ENCODE assay signal across 16 cellular contexts in the genomic region with DNA sequence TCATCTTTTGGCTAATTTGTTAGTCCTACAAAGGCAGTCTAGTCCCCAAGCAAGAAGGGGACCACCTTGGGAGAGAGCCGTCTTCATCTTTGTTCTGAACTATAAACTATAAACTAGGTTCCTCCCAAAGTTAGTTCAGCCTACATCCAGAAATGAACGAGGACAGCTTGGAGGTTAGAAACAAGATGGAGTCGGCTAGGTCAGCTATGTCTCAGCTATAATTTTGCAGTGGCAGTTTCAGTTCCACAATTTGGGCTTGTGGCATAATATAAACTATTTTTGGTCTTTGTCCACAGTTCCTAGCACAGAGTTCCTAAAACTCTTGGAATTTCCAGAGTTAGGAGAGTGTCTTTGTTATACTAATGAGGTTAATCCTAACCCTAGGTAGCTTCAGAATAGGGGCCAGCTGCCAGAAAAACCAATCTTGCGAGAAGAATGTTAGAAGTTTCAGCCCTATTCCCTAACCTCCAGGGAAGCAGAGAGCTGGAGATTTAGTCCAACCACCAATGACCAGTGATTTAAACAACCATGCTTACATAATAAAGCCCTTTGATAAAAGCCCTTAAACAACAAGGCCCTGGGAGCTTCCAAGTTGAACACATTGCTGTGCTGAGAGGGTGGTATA.
DNase-seq lines count a peak whose midpoint lies in the region; ATAC-seq, FAIRE-seq and TF ChIP-seq lines count a peak whose summit lies in the region.
"Had no signal": no experiment of that assay in that cellular context is flagged by ENCODE, and none has a peak within 500 bp of the region (broad histone marks: within the 10 kb centered on the region; RNA-seq: fewer than 3 reads in every experiment).

No MANE protein-coding gene starts in this region.

- H3K36me3 ChIP-seq in HUES64 (ENCODE audit: insufficient read depth, low read length): peaks cover 6% of the 10 kb centered on the region; the same call in 1 of the 2 replicates
- no peaks in the 10 kb centered on the region; a peak in 1 of 8 replicates for H3K36me3 ChIP-seq in H1 (ENCODE audit: control insufficient read depth in 2 of 4, insufficient read depth in 4 of 4, low read length in 3 of 4)
- H3K36me3 ChIP-seq in uterus: no peaks in the 10 kb centered on the region
- no peaks in the 10 kb centered on the region for H3K36me3 ChIP-seq in gastroesophageal sphincter

- no peak overlapping the region for H2AFZ ChIP-seq in H1 (ENCODE audit: low read length)
- H2AFZ ChIP-seq: GM23248 had no signal

- H2AK5ac ChIP-seq in H1 (ENCODE audit: low read depth, low read length): peak overlapping the region; percentile 99

- no peak overlapping the region for H3K4ac ChIP-seq in H1 (replicated peaks; ENCODE audit: insufficient read length, low read depth, low read length)

- no peaks in the 10 kb centered on the region for H4K20me1 ChIP-seq in H1 (replicated peaks in 1 of 2; ENCODE audit: control insufficient read depth in 1 of 2, insufficient read depth in 2 of 2, low read length in 2 of 2)

- no peak overlapping the region for H3K14ac ChIP-seq in H1 (ENCODE audit: insufficient read length)

- TF ChIP-seq EP300 in H1 (IDR thresholded peaks at IDR 0.05; ENCODE audit: borderline replicate concordance in 1 of 2, low read depth in 2 of 2, low read length in 2 of 2) (0 out of 3 replicates have a peak, but pooled peaks of 1 of the 2 experiments have one; percentile 39), gastroesophageal sphincter (IDR thresholded peaks at IDR 0.05) (no peak)

- peak overlapping the region; percentile 94 for H3K27ac ChIP-seq in HUES64 (ENCODE audit: low read depth, low read length)
- peak overlapping the region; percentile 90 for H3K27ac ChIP-seq in H1 (ENCODE audit: low read depth, low read length)
- no peak overlapping the region for H3K27ac ChIP-seq in uterus
- no peak overlapping the region for H3K27ac ChIP-seq in gastroesophageal sphincter
- H3K27ac ChIP-seq: GM23248 had no signal

- H4K91ac ChIP-seq in H1 (replicated peaks; ENCODE audit: insufficient read length, low read length): peak overlapping the region; percentile 99

- CTCF ChIA-PET in H1 (lab: Charles Lee; ENCODE audit: partially characterized antibody): interaction anchor here (0.7 to 2.2 kb wide), 6 partner anchors 10 to 175 kb away, joined by 3 to 4 read pairs (median 3); no protein-coding TSS in a partner anchor

- ATAC-seq in left lobe of liver: peak; percentile 36
- no peak for ATAC-seq in HG02840 (IDR thresholded peaks at IDR 0.05; ENCODE audit: low FRiP score, unreplicated experiment)
- ATAC-seq in gastroesophageal sphincter: no peak
- ATAC-seq: PC-3 had no signal

- H3K18ac ChIP-seq in H1 (ENCODE audit: extremely low read depth, low read length): peak overlapping the region; percentile 100

- no peak for TF ChIP-seq CTCF in H1 (IDR thresholded peaks at IDR 0.05; ENCODE audit: control extremely low read depth in 1 of 3, insufficient read depth in 1 of 3, low read depth in 1 of 3, low read length in 3 of 3)
- no peak for TF ChIP-seq CTCF in uterus (IDR thresholded peaks at IDR 0.05)
- no peak for TF ChIP-seq CTCF in gastroesophageal sphincter (IDR thresholded peaks at IDR 0.05)

- H3K4me1 ChIP-seq in HUES64 (ENCODE audit: insufficient read depth, low read length) (peaks cover 50% of the 10 kb centered on the region), H1 (replicated peaks in 1 of 4; ENCODE audit: control insufficient read depth in 3 of 4, insufficient read depth in 4 of 4, low read length in 3 of 4) (peaks cover 14 to 39% (median 28%) of the 10 kb centered on the region in 4 experiments), uterus (no peaks in the 10 kb centered on the region), gastroesophageal sphincter (no peaks in the 10 kb centered on the region)

- POLR2A ChIA-PET in H1 (lab: Charles Lee; ENCODE audit: partially characterized antibody): interaction anchor here (0.7 to 3.9 kb wide), 16 partner anchors 10 to 318 kb away, joined by 3 to 27 read pairs (median 4); partner anchors contain the start of gene TRIM24

- H2BK12ac ChIP-seq in H1 (ENCODE audit: low read depth, low read length): peak overlapping the region; percentile 70

- intact Hi-C loops in uterus (cut with DNase I; ENCODE audit: low total_unique reads): no loop called here

- peak overlapping the region; percentile 12 to 46; a peak in 2 of 4 replicates for H3K4me2 ChIP-seq in H1 (ENCODE audit: insufficient read depth in 1 of 2, low read depth in 2 of 2, low read length in 2 of 2)

- peak overlapping the region; percentile 99 for H2BK5ac ChIP-seq in H1 (ENCODE audit: low read depth, low read length)

- H2BK20ac ChIP-seq in H1 (ENCODE audit: low read length): peak overlapping the region; percentile 99

- H3K23ac ChIP-seq in H1 (ENCODE audit: insufficient read length): no peak overlapping the region

- H3K4me3 ChIP-seq in HUES64 (ENCODE audit: low read length) (no peak overlapping the region), H1 (ENCODE audit: extremely low read depth in 1 of 4, insufficient read depth in 2 of 4, low read depth in 3 of 4, low read length in 4 of 4) (peak overlapping the region in 1 of 4 experiments; percentile 10; a peak in 1 of 8 replicates), uterus (no peak overlapping the region), gastroesophageal sphincter (no peak overlapping the region)
- H3K4me3 ChIP-seq: GM23248 had no signal

- TF ChIP-seq POLR2A in GM12891 (IDR thresholded peaks at IDR 0.05; ENCODE audit: low read depth, low read length) (no peak), H1 (IDR thresholded peaks at IDR 0.05; ENCODE audit: control extremely low read depth in 1 of 2, low read depth in 2 of 2, low read length in 2 of 2) (0 out of 3 replicates have a peak, but pooled peaks of 1 of the 2 experiments have one; percentile 1), uterus (IDR thresholded peaks at IDR 0.05) (no peak), gastroesophageal sphincter (IDR thresholded peaks at IDR 0.05) (no peak)

- no peak for FAIRE-seq in GM12891 (lab: Jason Lieb, UNC)
- no peak for FAIRE-seq in H1 (lab: Jason Lieb, UNC)

- H3K27me3 ChIP-seq in HUES64 (ENCODE audit: insufficient read depth, low read length) (no peaks in the 10 kb centered on the region), H1 (replicated peaks in 1 of 4; ENCODE audit: control insufficient read depth in 3 of 4, extremely low read depth in 1 of 4, insufficient read depth in 3 of 4, low read length in 3 of 4) (no peaks in the 10 kb centered on the region; a peak in 2 of 7 replicates), uterus (no peaks in the 10 kb centered on the region), gastroesophageal sphincter (no peaks in the 10 kb centered on the region)

- H2BK120ac ChIP-seq in H1 (replicated peaks; ENCODE audit: low read depth, low read length): peak overlapping the region; percentile 84

- H3K23me2 ChIP-seq in H1 (ENCODE audit: low read depth, low read length): no peaks in the 10 kb centered on the region

- H3K9me3 ChIP-seq in HUES64 (ENCODE audit: insufficient read depth, low read depth, low read length): peaks cover 11% of the 10 kb centered on the region
- H3K9me3 ChIP-seq in H1 (ENCODE audit: insufficient read depth in 2 of 2, low read depth in 1 of 2, low read length in 1 of 2): no peaks in the 10 kb centered on the region
- no peaks in the 10 kb centered on the region for H3K9me3 ChIP-seq in uterus
- H3K9me3 ChIP-seq in gastroesophageal sphincter: no peaks in the 10 kb centered on the region
- H3K9me3 ChIP-seq: Caco-2 had no signal

- H3K79me1 ChIP-seq in H1 (ENCODE audit: low read depth, low read length): no peaks in the 10 kb centered on the region

- 52% methylated on average over 4 of the region's 4 CpGs for WGBS in HUES64
- 15% methylated on average over 4 of the region's 4 CpGs; no CpG with 5 or more reads in 1 of the 2 experiments for WGBS in H1 (ENCODE audit: extremely low coverage in 1 of 2, insufficient coverage in 1 of 2, insufficient read length in 1 of 2, insufficient replicate concordance in 2 of 2, low coverage in 1 of 2, low lambda C conversion rate in 2 of 2, missing lambda C conversion rate in 1 of 2), 2 experiments
- whole genome bisulfite sequencing in gastroesophageal sphincter (ENCODE audit: low coverage in 1 of 2), 2 donors: 71 to 78% methylated on average over 1 to 4 of the region's 4 CpGs

- peak in 1 of 2 experiments; percentile 17; a peak in 1 of 4 replicates for TF ChIP-seq RAD21 in H1 (IDR thresholded peaks at IDR 0.05 in 1 of 2, conservative IDR thresholded peaks at IDR 0.05 in 1 of 2; ENCODE audit: low read depth in 2 of 2, low read length in 2 of 2)

- H3K79me2 ChIP-seq in H1 (ENCODE audit: control insufficient read depth in 1 of 2, insufficient read depth in 2 of 2, low read length in 2 of 2): no peaks in the 10 kb centered on the region

- H4K8ac ChIP-seq in H1 (ENCODE audit: extremely low read depth, insufficient read depth, low read length): no peak overlapping the region

- H3K56ac ChIP-seq in H1 (replicated peaks; ENCODE audit: insufficient read length, low read depth, low read length): no peak overlapping the region

- H3K9ac ChIP-seq in HUES64 (ENCODE audit: low read depth, low read length) (peak overlapping the region; percentile 58), H1 (replicated peaks in 1 of 4; ENCODE audit: extremely low read depth in 1 of 4, low read depth in 3 of 4, low read length in 3 of 4) (0 out of 7 replicates have a peak overlapping the region, but pooled peaks of 1 of the 4 experiments have one; percentile 10)
- H3K9ac ChIP-seq: GM23248 had no signal

- H4K5ac ChIP-seq in H1 (ENCODE audit: insufficient read length, low read depth, low read length): peak overlapping the region; percentile 79

- no peak overlapping the region for H2BK15ac ChIP-seq in H1 (ENCODE audit: low read length)

- no peak for DNase-seq in GM12891 (ENCODE audit: insufficient read length, low spot score)
- peak in 1 of 2 experiments; percentile 50 for DNase-seq in H1 (ENCODE audit: low read depth in 1 of 2, low spot score in 2 of 2)
- DNase-seq in left lobe of liver (ENCODE audit: low spot score): no peak
- DNase-seq in uterus: no peak
- no peak for DNase-seq in NCI-H510A treated with DMSO at 0.1 percent for 48 hours (lab: John Stamatoyannopoulos, UW)
- DNase-seq: Caco-2, GM23248, IMR-90, NCI-H1436, NCI-H2107, NCI-H345, NCI-H69, PC-3 had no signal

TF ChIP-seq in GM12891, 5 proteins besides CTCF, POLR2A, EP300 and RAD21:
- TF ChIP-seq POLR2AphosphoS5 (IDR thresholded peaks at IDR 0.05; ENCODE audit: low read depth, low read length) (no peak), SPI1 (IDR thresholded peaks at IDR 0.05; ENCODE audit: low read depth, low read length) (peak; percentile 44)

TF ChIP-seq in H1, 55 proteins besides CTCF, POLR2A, EP300 and RAD21 (continues in another document):
- TF ChIP-seq SP1 (IDR thresholded peaks at IDR 0.05; ENCODE audit: low read depth, low read length) (0 out of 2 replicates have a peak, but pooled peaks have one; percentile 17), BCL11A (IDR thresholded peaks at IDR 0.05; ENCODE audit: low read depth in 2 of 2, low read length in 2 of 2) (peak in 1 of 2 experiments; percentile 9), TEAD4 (IDR thresholded peaks at IDR 0.05; ENCODE audit: low read depth, low read length) (peak; percentile 74; the same call in 1 of the 2 replicates), YY1 (IDR thresholded peaks at IDR 0.05; ENCODE audit: low read depth, low read length) (peak; percentile 48), GABPA (IDR thresholded peaks at IDR 0.05; ENCODE audit: borderline replicate concordance, insufficient read depth, low read length) (no peak)

Comparison
In these comparisons a context has a peak if more than half of its experiments do, and no peak if none do; other contexts are left out.
1. H3K27ac ChIP-seq: peak in HUES64 (single experiment) and H1 (single experiment); none in uterus (0 of 2) and gastroesophageal sphincter (0 of 4).